ENCODE assay signal across 18 cellular contexts in genomic region chr2:241230435-241230834, GRCh38.
"Had no signal": no experiment of that assay in that cellular context is flagged by ENCODE, and none has a peak within 500 bp of the region (broad histone marks: within the 10 kb centered on the region; RNA-seq: fewer than 3 reads in every experiment).

No MANE protein-coding gene starts in this region.

- H3K4me3 ChIP-seq: prostate gland, right lobe of liver, suprapubic skin had no signal

- ATAC-seq: activated CD4-positive, CD25-positive, alpha-beta regulatory T cell treated with anti-CD3 and anti-CD28 coated beads, Interleukin-2, amount 50 U/mL, for 24 hours; left colon; right lobe of liver; stimulated activated naive CD8-positive, alpha-beta T cell treated with anti-CD3 and anti-CD28 coated beads, Interleukin-15, amount 100 ng/mL, for 72 hours had no signal

- H3K27me3 Mint-ChIP-seq: activated naive CD8-positive, alpha-beta T cell treated with anti-CD3 and anti-CD28 coated beads for 36 hours; naive B cell; stimulated activated naive CD8-positive, alpha-beta T cell treated with anti-CD3 and anti-CD28 coated beads, Interleukin-15, amount 100 ng/mL, for 72 hours had no signal

- H3K27me3 ChIP-seq: brain microvascular endothelial cell, right lobe of liver, suprapubic skin had no signal

- H3K4me1 Mint-ChIP-seq: activated naive CD8-positive, alpha-beta T cell treated with anti-CD3 and anti-CD28 coated beads for 36 hours; neural crest cell; stimulated activated naive CD8-positive, alpha-beta T cell treated with anti-CD3 and anti-CD28 coated beads, Interleukin-15, amount 100 ng/mL, for 72 hours had no signal

- H3K4me1 ChIP-seq: prostate gland, right lobe of liver, suprapubic skin had no signal

- DNase-seq: activated CD4-positive, alpha-beta T cell treated with anti-CD3 and anti-CD28 coated beads, Interleukin-2, amount 50 U/mL, for 1 hour; activated gamma-delta T cell treated with Interleukin-2 at 50 U/mL for 16 hours; activated naive CD8-positive, alpha-beta T cell treated with anti-CD3 and anti-CD28 coated beads for 36 hours; amniotic stem cell; brain microvascular endothelial cell; dermis blood vessel endothelial cell; left colon; naive B cell; small intestine; stimulated activated CD4-positive, alpha-beta T cell treated with anti-CD3 and anti-CD28 coated beads, Interleukin-4, amount 100 ng/mL, for 1 hour; stimulated activated naive CD8-positive, alpha-beta T cell treated with anti-CD3 and anti-CD28 coated beads, Interleukin-15, amount 100 ng/mL, for 72 hours; trophoblast cell had no signal

- H3K4me3 Mint-ChIP-seq: activated naive CD8-positive, alpha-beta T cell treated with anti-CD3 and anti-CD28 coated beads for 36 hours; naive B cell; neural crest cell; stimulated activated naive CD8-positive, alpha-beta T cell treated with anti-CD3 and anti-CD28 coated beads, Interleukin-15, amount 100 ng/mL, for 72 hours; T-helper 1 cell treated with Interleukin-12 subunit alpha and Interleukin-12 subunit beta and Interleukin-4 antibody, amounts not matched to agents 30 μg/mL and 1 μg/mL, for 36 hours had no signal

- H3K9me3 ChIP-seq: prostate gland, right lobe of liver, suprapubic skin had no signal

- H3K27ac ChIP-seq: brain microvascular endothelial cell, prostate gland, right lobe of liver, suprapubic skin had no signal

- H3K27ac Mint-ChIP-seq: activated naive CD8-positive, alpha-beta T cell treated with anti-CD3 and anti-CD28 coated beads for 36 hours; naive B cell; stimulated activated naive CD8-positive, alpha-beta T cell treated with anti-CD3 and anti-CD28 coated beads, Interleukin-15, amount 100 ng/mL, for 72 hours; T-helper 1 cell treated with Interleukin-12 subunit alpha and Interleukin-12 subunit beta and Interleukin-4 antibody, amounts not matched to agents 30 μg/mL and 1 μg/mL, for 36 hours had no signal

- H3K9me3 Mint-ChIP-seq: activated naive CD8-positive, alpha-beta T cell treated with anti-CD3 and anti-CD28 coated beads for 36 hours; naive B cell; neural crest cell; stimulated activated naive CD8-positive, alpha-beta T cell treated with anti-CD3 and anti-CD28 coated beads, Interleukin-15, amount 100 ng/mL, for 72 hours; T-helper 1 cell treated with Interleukin-12 subunit alpha and Interleukin-12 subunit beta and Interleukin-4 antibody, amounts not matched to agents 30 μg/mL and 1 μg/mL, for 36 hours had no signal
